Comparison of ENCODE assay signal across 16 cellular contexts in genomic region chrX:41716767-41717473, GRCh38. TPM values are rescaled to one million over a fixed set of nuclear protein-coding genes. Genes with fewer than 3 reads are reported as not detected.
A peak's percentile ranks its signal among the peaks of the same experiment; 100 is the strongest.
DNase-seq lines count a peak whose midpoint lies in the region; ATAC-seq and TF ChIP-seq lines count a peak whose summit lies in the region.
"Had no signal": no experiment of that assay in that cellular context is flagged by ENCODE, and none has a peak within 500 bp of the region (broad histone marks: within the 10 kb centered on the region; RNA-seq: fewer than 3 reads in every experiment).

No MANE protein-coding gene starts in this region.

- H3K27ac Mint-ChIP-seq in activated CD4-positive, alpha-beta memory T cell treated with anti-CD3 and anti-CD28 coated beads for 36 hours, result peak overlapping the region; percentile 34
- H3K27ac Mint-ChIP-seq in activated CD4-positive, alpha-beta memory T cell treated with anti-CD3 and anti-CD28 coated beads, Interleukin-2, amount 10 ng/mL, durations not matched to agents 7 days and 5 days, result no peak overlapping the region
- peak overlapping the region; percentile 45 for H3K27ac Mint-ChIP-seq in Calu3 (ENCODE audit: unreplicated experiment)
- H3K27ac Mint-ChIP-seq in activated T-helper 1 cell treated with anti-CD3 and anti-CD28 coated beads, Interleukin-12 subunit alpha, Interleukin-12 subunit beta, Interleukin-2, Interleukin-4 antibody, amounts not matched to agents 30 ng/mL and 10 ng/mL and 1 ng/mL, durations not matched to agents 14 hours and 24 hours and 36 hours, result peak overlapping the region; percentile 79
- H3K27ac Mint-ChIP-seq in naive B cell, result peak overlapping the region in 1 of 6 donors; percentile 17

- POLR2A ChIA-PET in activated CD4-positive, alpha-beta memory T cell treated with anti-CD3 and anti-CD28 coated beads for 36 hours (lab: Charles Lee), result interaction anchor here (1.0 kb wide), 1 partner anchor 25 kb away, joined by 3 read pairs; no protein-coding TSS in a partner anchor
- POLR2A ChIA-PET in activated CD4-positive, alpha-beta memory T cell treated with anti-CD3 and anti-CD28 coated beads, Interleukin-2, amount 10 ng/mL, durations not matched to agents 7 days and 5 days (lab: Charles Lee), result no interaction called here

- peaks cover 28% of the 10 kb centered on the region for H3K9me3 Mint-ChIP-seq in activated CD4-positive, alpha-beta memory T cell treated with anti-CD3 and anti-CD28 coated beads for 36 hours
- peaks cover 13% of the 10 kb centered on the region for H3K9me3 Mint-ChIP-seq in activated CD4-positive, alpha-beta memory T cell treated with anti-CD3 and anti-CD28 coated beads, Interleukin-2, amount 10 ng/mL, durations not matched to agents 7 days and 5 days
- H3K9me3 Mint-ChIP-seq in Calu3 (ENCODE audit: low read depth, unreplicated experiment) (peaks cover 8% of the 10 kb centered on the region), naive B cell (peaks cover 0 to 25% (median 21%) of the 10 kb centered on the region in 7 donors)
- H3K9me3 Mint-ChIP-seq in activated T-helper 1 cell treated with anti-CD3 and anti-CD28 coated beads, Interleukin-12 subunit alpha, Interleukin-12 subunit beta, Interleukin-2, Interleukin-4 antibody, amounts not matched to agents 30 ng/mL and 10 ng/mL and 1 ng/mL, durations not matched to agents 14 hours and 24 hours and 36 hours, result peaks cover 20% of the 10 kb centered on the region

- H3K4me3 Mint-ChIP-seq in activated CD4-positive, alpha-beta memory T cell treated with anti-CD3 and anti-CD28 coated beads for 36 hours, result no peak overlapping the region
- H3K4me3 Mint-ChIP-seq in activated CD4-positive, alpha-beta memory T cell treated with anti-CD3 and anti-CD28 coated beads, Interleukin-2, amount 10 ng/mL, durations not matched to agents 7 days and 5 days, result no peak overlapping the region
- H3K4me3 Mint-ChIP-seq in Calu3 (ENCODE audit: low read depth, unreplicated experiment) (no peak overlapping the region), naive B cell (peak overlapping the region; percentile 8 to 73 (median 22))
- no peak overlapping the region for H3K4me3 Mint-ChIP-seq in activated T-helper 1 cell treated with anti-CD3 and anti-CD28 coated beads, Interleukin-12 subunit alpha, Interleukin-12 subunit beta, Interleukin-2, Interleukin-4 antibody, amounts not matched to agents 30 ng/mL and 10 ng/mL and 1 ng/mL, durations not matched to agents 14 hours and 24 hours and 36 hours

- no TSS peak for BruUV-seq in Calu3 (replicated peaks; lab: Mats Ljungman, UMichigan)

- ATAC-seq in naive B cell (ENCODE audit: low read depth in 2 of 2), result peak; percentile 48 to 59
- ATAC-seq: A549, Right ventricle myocardium inferior had no signal

- no peaks in the 10 kb centered on the region for H3K27me3 Mint-ChIP-seq in activated CD4-positive, alpha-beta memory T cell treated with anti-CD3 and anti-CD28 coated beads for 36 hours
- no peaks in the 10 kb centered on the region for H3K27me3 Mint-ChIP-seq in activated CD4-positive, alpha-beta memory T cell treated with anti-CD3 and anti-CD28 coated beads, Interleukin-2, amount 10 ng/mL, durations not matched to agents 7 days and 5 days
- H3K27me3 Mint-ChIP-seq in Calu3 (ENCODE audit: unreplicated experiment) (no peaks in the 10 kb centered on the region), naive B cell (peaks cover 0 to 7% (median 0%) of the 10 kb centered on the region in 3 donors)
- no peaks in the 10 kb centered on the region for H3K27me3 Mint-ChIP-seq in activated T-helper 1 cell treated with anti-CD3 and anti-CD28 coated beads, Interleukin-12 subunit alpha, Interleukin-12 subunit beta, Interleukin-2, Interleukin-4 antibody, amounts not matched to agents 30 ng/mL and 10 ng/mL and 1 ng/mL, durations not matched to agents 14 hours and 24 hours and 36 hours (ENCODE audit: insufficient read depth)

- peaks cover 36% of the 10 kb centered on the region for H3K4me1 Mint-ChIP-seq in activated CD4-positive, alpha-beta memory T cell treated with anti-CD3 and anti-CD28 coated beads for 36 hours (ENCODE audit: low read depth)
- H3K4me1 Mint-ChIP-seq in activated CD4-positive, alpha-beta memory T cell treated with anti-CD3 and anti-CD28 coated beads, Interleukin-2, amount 10 ng/mL, durations not matched to agents 7 days and 5 days, result peaks cover 40% of the 10 kb centered on the region
- H3K4me1 Mint-ChIP-seq in Calu3 (ENCODE audit: low read depth, unreplicated experiment) (peaks cover 23% of the 10 kb centered on the region), naive B cell (peaks cover 29 to 49% (median 36%) of the 10 kb centered on the region in 3 donors)
- peaks cover 53% of the 10 kb centered on the region for H3K4me1 Mint-ChIP-seq in activated T-helper 1 cell treated with anti-CD3 and anti-CD28 coated beads, Interleukin-12 subunit alpha, Interleukin-12 subunit beta, Interleukin-2, Interleukin-4 antibody, amounts not matched to agents 30 ng/mL and 10 ng/mL and 1 ng/mL, durations not matched to agents 14 hours and 24 hours and 36 hours (ENCODE audit: low read depth)

- DNase-seq in activated CD4-positive, alpha-beta memory T cell treated with anti-CD3 and anti-CD28 coated beads for 36 hours, result no peak
- DNase-seq in activated CD4-positive, alpha-beta memory T cell treated with anti-CD3 and anti-CD28 coated beads, Interleukin-2, amount 10 ng/mL, durations not matched to agents 7 days and 5 days, result no peak
- DNase-seq in Calu3, result no peak
- no peak for DNase-seq in activated T-helper 1 cell treated with anti-CD3 and anti-CD28 coated beads, Interleukin-12 subunit alpha, Interleukin-12 subunit beta, Interleukin-2, Interleukin-4 antibody, amounts not matched to agents 30 ng/mL and 10 ng/mL and 1 ng/mL, durations not matched to agents 14 hours and 24 hours and 36 hours (ENCODE audit: low spot score)
- no peak for DNase-seq in naive B cell
- no peak for DNase-seq in NOMO-1 treated with DMSO at 0.1 percent for 48 hours (lab: John Stamatoyannopoulos, UW; ENCODE audit: unreplicated experiment)
- no peak for DNase-seq in SW480 (ENCODE audit: low spot score)
- no peak for DNase-seq in DMS53 treated with DMSO at 0.1 percent for 48 hours (lab: John Stamatoyannopoulos, UW; ENCODE audit: unreplicated experiment)
- DNase-seq: DMS79 treated with DMSO at 0.1 percent for 48 hours, KG1, NCI-H1092 treated with DMSO at 0.1 percent for 48 hours, NCI-H1694 treated with DMSO at 0.1 percent for 48 hours, NCI-H69 had no signal

- CTCF ChIA-PET in activated CD4-positive, alpha-beta memory T cell treated with anti-CD3 and anti-CD28 coated beads for 36 hours (lab: Charles Lee), result no interaction called here
- CTCF ChIA-PET in activated CD4-positive, alpha-beta memory T cell treated with anti-CD3 and anti-CD28 coated beads, Interleukin-2, amount 10 ng/mL, durations not matched to agents 7 days and 5 days (lab: Charles Lee), result no interaction called here
- CTCF ChIA-PET in Calu3 (lab: Charles Lee), result no interaction called here

- intact Hi-C loops in activated CD4-positive, alpha-beta memory T cell treated with anti-CD3 and anti-CD28 coated beads for 36 hours (cut with micrococcal nuclease), result no loop called here
- intact Hi-C loops in Calu3 (cut with micrococcal nuclease; ENCODE audit: unreplicated experiment), result no loop called here
- intact Hi-C loops in activated T-helper 1 cell treated with anti-CD3 and anti-CD28 coated beads, Interleukin-12 subunit alpha, Interleukin-12 subunit beta, Interleukin-2, Interleukin-4 antibody, amounts not matched to agents 30 ng/mL and 10 ng/mL and 1 ng/mL, durations not matched to agents 14 hours and 24 hours and 36 hours (cut with micrococcal nuclease), result no loop called here

- H3K36me3 Mint-ChIP-seq in activated CD4-positive, alpha-beta memory T cell treated with anti-CD3 and anti-CD28 coated beads for 36 hours, result peaks cover 28% of the 10 kb centered on the region
- H3K36me3 Mint-ChIP-seq in activated CD4-positive, alpha-beta memory T cell treated with anti-CD3 and anti-CD28 coated beads, Interleukin-2, amount 10 ng/mL, durations not matched to agents 7 days and 5 days (ENCODE audit: low read depth), result peaks cover 45% of the 10 kb centered on the region
- H3K36me3 Mint-ChIP-seq in Calu3 (ENCODE audit: insufficient read depth, unreplicated experiment), result peaks cover 9% of the 10 kb centered on the region
- H3K36me3 Mint-ChIP-seq in activated T-helper 1 cell treated with anti-CD3 and anti-CD28 coated beads, Interleukin-12 subunit alpha, Interleukin-12 subunit beta, Interleukin-2, Interleukin-4 antibody, amounts not matched to agents 30 ng/mL and 10 ng/mL and 1 ng/mL, durations not matched to agents 14 hours and 24 hours and 36 hours (ENCODE audit: low read depth), result peaks cover 26% of the 10 kb centered on the region
- peaks cover 0 to 12% of the 10 kb centered on the region in 2 donors for H3K36me3 Mint-ChIP-seq in naive B cell

- TF ChIP-seq CTCF in Calu3 (IDR thresholded peaks at IDR 0.05; ENCODE audit: unreplicated experiment), result no peak

RNA-seq across cellular contexts. Expression of gene GPR82, which starts 7.1 kb away (rescaled TPM):
- under 1 TPM; 0.07 to 0.19 TPM for total RNA-seq in activated CD4-positive, alpha-beta memory T cell treated with anti-CD3 and anti-CD28 coated beads for 36 hours
- total RNA-seq in activated CD4-positive, alpha-beta memory T cell treated with anti-CD3 and anti-CD28 coated beads, Interleukin-2, amount 10 ng/mL, durations not matched to agents 7 days and 5 days, result not detected
- not detected in 2 replicates for total RNA-seq in Calu3 (2022)
- total RNA-seq in activated T-helper 1 cell treated with anti-CD3 and anti-CD28 coated beads, Interleukin-12 subunit alpha, Interleukin-12 subunit beta, Interleukin-2, Interleukin-4 antibody, amounts not matched to agents 30 ng/mL and 10 ng/mL and 1 ng/mL, durations not matched to agents 14 hours and 24 hours and 36 hours, result 0.08 and 0.49 TPM in 2 replicates
- polyA plus RNA-seq in naive B cell (ENCODE audit: low read depth in 6 of 6), result under 1 TPM; 0.16 to 0.52 (median 0.25) TPM
- total RNA-seq: M059J had no signal
- polyA plus RNA-seq: A549 had no signal

RNA-seq across cellular contexts. Expression of gene GPR34, which starts 28.1 kb away (rescaled TPM):
- total RNA-seq in activated CD4-positive, alpha-beta memory T cell treated with anti-CD3 and anti-CD28 coated beads for 36 hours, result under 1 TPM; 0.24 to 0.36 TPM
- total RNA-seq in activated CD4-positive, alpha-beta memory T cell treated with anti-CD3 and anti-CD28 coated beads, Interleukin-2, amount 10 ng/mL, durations not matched to agents 7 days and 5 days, result not detected
- not detected in 2 replicates for total RNA-seq in Calu3 (2022)
- 0.66 and 1.2 TPM in 2 replicates for total RNA-seq in activated T-helper 1 cell treated with anti-CD3 and anti-CD28 coated beads, Interleukin-12 subunit alpha, Interleukin-12 subunit beta, Interleukin-2, Interleukin-4 antibody, amounts not matched to agents 30 ng/mL and 10 ng/mL and 1 ng/mL, durations not matched to agents 14 hours and 24 hours and 36 hours
- polyA plus RNA-seq in naive B cell (ENCODE audit: low read depth in 6 of 6), result under 1 TPM in 2 of 6 donors, not detected in 4; 0.16 to 0.39 TPM
- total RNA-seq: M059J had no signal

Comparison
In these comparisons a context has a peak if more than half of its experiments do, and no peak if none do; other contexts are left out.
1. H3K4me3 Mint-ChIP-seq: peak in naive B cell (8 of 8); none in activated CD4-positive, alpha-beta memory T cell treated with anti-CD3 and anti-CD28 coated beads for 36 hours (single experiment), activated CD4-positive, alpha-beta memory T cell treated with anti-CD3 and anti-CD28 coated beads, Interleukin-2, amount 10 ng/mL, durations not matched to agents 7 days and 5 days (single experiment), Calu3 (single experiment) and activated T-helper 1 cell treated with anti-CD3 and anti-CD28 coated beads, Interleukin-12 subunit alpha, Interleukin-12 subunit beta, Interleukin-2, Interleukin-4 antibody, amounts not matched to agents 30 ng/mL and 10 ng/mL and 1 ng/mL, durations not matched to agents 14 hours and 24 hours and 36 hours (single experiment).